9 cellular contexts compared by ENCODE assay signal in the genomic region with DNA sequence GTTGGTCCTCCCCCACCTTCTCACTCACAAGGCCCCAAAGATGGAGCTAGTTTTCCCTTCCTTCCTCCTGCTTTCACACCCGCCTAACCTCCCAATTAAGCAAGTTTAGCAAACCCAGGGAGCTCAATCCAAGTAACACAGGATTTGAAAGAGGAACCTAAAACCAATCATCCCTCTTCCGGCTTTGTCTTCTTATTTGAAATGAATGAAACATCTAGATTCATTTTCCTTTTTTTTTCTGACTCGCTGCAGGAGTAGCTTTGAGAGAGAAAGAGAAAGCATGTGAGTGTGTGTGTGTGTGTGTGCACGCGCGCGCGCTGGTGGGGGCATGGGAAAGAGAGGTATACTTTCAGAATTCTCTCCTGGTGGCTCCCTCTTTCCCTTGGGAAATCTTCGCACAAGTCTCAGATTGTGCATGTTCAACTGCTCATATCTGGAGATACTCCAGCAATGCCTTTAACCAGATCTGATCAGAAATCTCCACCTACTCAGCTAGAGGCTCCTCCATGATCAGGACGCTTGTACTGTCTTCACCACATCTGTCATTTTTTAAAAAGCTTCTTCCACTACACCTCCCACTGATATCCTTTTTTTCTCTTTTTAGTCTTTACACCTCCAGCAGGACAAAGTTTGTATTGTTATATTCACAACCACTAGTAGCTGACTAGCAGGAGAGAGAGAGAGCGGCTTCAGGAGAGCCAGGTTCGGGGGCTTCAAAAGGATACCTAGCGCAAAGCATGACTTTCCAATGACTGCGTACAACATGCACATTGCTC. TPM values are rescaled to one million over a fixed set of nuclear protein-coding genes. Genes with fewer than 3 reads are reported as not detected.
A peak's percentile ranks its signal among the peaks of the same experiment; 100 is the strongest.
DNase-seq lines count a peak whose midpoint lies in the region; ATAC-seq and TF ChIP-seq lines count a peak whose summit lies in the region.
"Had no signal": no experiment of that assay in that cellular context is flagged by ENCODE, and none has a peak within 500 bp of the region (broad histone marks: within the 10 kb centered on the region; RNA-seq: fewer than 3 reads in every experiment).

No MANE protein-coding gene starts in this region.

- POLR2A ChIA-PET in PC-9 (lab: Charles Lee; ENCODE audit: unreplicated experiment) = interaction anchor here (0.7 kb wide), 2 partner anchors 10 to 1699 kb away, joined by 3 read pairs; partner anchors contain the start of gene SRSF7

- no peak for ATAC-seq in HG02970 (IDR thresholded peaks at IDR 0.05; ENCODE audit: low FRiP score, unreplicated experiment)

- H3K9ac ChIP-seq in neural progenitor cell = no peak overlapping the region

- H3K4me1 Mint-ChIP-seq in activated naive CD4-positive, alpha-beta T cell treated with anti-CD3 and anti-CD28 coated beads for 36 hours (ENCODE audit: low read depth) = peaks cover 23% of the 10 kb centered on the region
- peaks cover 19% of the 10 kb centered on the region for H3K4me1 Mint-ChIP-seq in neural progenitor cell

- BruUV-seq in PC-9 (replicated peaks; lab: Mats Ljungman, UMichigan) = no TSS peak

- 0 out of 2 replicates have a peak, but pooled peaks cover 3% of the 10 kb centered on the region for H3K4me1 ChIP-seq in PC-9 (replicated peaks; ENCODE audit: insufficient read depth)
- no peaks in the 10 kb centered on the region for H3K4me1 ChIP-seq in esophagus (ENCODE audit: control insufficient read depth in 2 of 2, insufficient read depth in 2 of 2, low read length in 1 of 2)
- H3K4me1 ChIP-seq in neural progenitor cell = peaks cover 12% of the 10 kb centered on the region

- H4K20me1 ChIP-seq in PC-9 (ENCODE audit: insufficient read depth) (no peaks in the 10 kb centered on the region), neural progenitor cell (ENCODE audit: low read depth) (no peaks in the 10 kb centered on the region)

- H3K9me2 ChIP-seq in PC-9 (ENCODE audit: insufficient read depth) = no peaks in the 10 kb centered on the region

- intact Hi-C loops in activated naive CD4-positive, alpha-beta T cell treated with anti-CD3 and anti-CD28 coated beads for 36 hours (cut with micrococcal nuclease) = loop anchor here (5.0 kb wide), 1 partner anchor 538 kb away; no protein-coding TSS in a partner anchor
- intact Hi-C loops in PC-9 (cut with micrococcal nuclease; ENCODE audit: unreplicated experiment) = loop anchor here (2.0 to 5.0 kb wide), 2 partner anchors 163 to 205 kb away; no protein-coding TSS in a partner anchor

- peak overlapping the region; percentile 77 for H3K4me2 ChIP-seq in PC-9
- H3K4me2 ChIP-seq in neural progenitor cell = peak overlapping the region; percentile 77

- no peak for TF ChIP-seq CTCF in PC-9 (conservative IDR thresholded peaks at IDR 0.05)
- no peak for TF ChIP-seq CTCF in neural progenitor cell (IDR thresholded peaks at IDR 0.05)

- CTCF ChIA-PET in activated naive CD4-positive, alpha-beta T cell treated with anti-CD3 and anti-CD28 coated beads for 36 hours (lab: Charles Lee) = interaction anchor here (0.6 to 1.6 kb wide), 3 partner anchors 13 to 760 kb away, joined by 3 to 7 read pairs (median 4); no protein-coding TSS in a partner anchor
- CTCF ChIA-PET in PC-9 (lab: Charles Lee) = interaction anchor here (0.6 to 0.9 kb wide), 7 partner anchors 26 to 537 kb away, joined by 3 to 4 read pairs (median 3); no protein-coding TSS in a partner anchor

- H3K27ac ChIP-seq in PC-9 = no peak overlapping the region
- peak overlapping the region; percentile 36 to 58 for H3K27ac ChIP-seq in esophagus (ENCODE audit: low read depth in 2 of 2, low read length in 1 of 2)
- H3K27ac ChIP-seq in neural progenitor cell = no peak overlapping the region

- peaks cover 50% of the 10 kb centered on the region for H3K27me3 Mint-ChIP-seq in activated naive CD4-positive, alpha-beta T cell treated with anti-CD3 and anti-CD28 coated beads for 36 hours (ENCODE audit: low read depth)
- peaks cover 6% of the 10 kb centered on the region for H3K27me3 Mint-ChIP-seq in neural progenitor cell (ENCODE audit: insufficient read depth, low read depth)

- H2AFZ ChIP-seq in PC-9 (peak overlapping the region; percentile 89; the same call in 1 of the 2 replicates), neural progenitor cell (replicated peaks) (peak overlapping the region; percentile 23)

- H3K36me3 ChIP-seq in PC-9 (ENCODE audit: low read depth) (no peaks in the 10 kb centered on the region), esophagus (ENCODE audit: control insufficient read depth in 2 of 2, insufficient read depth in 2 of 2, low read length in 1 of 2) (no peaks in the 10 kb centered on the region), neural progenitor cell (no peaks in the 10 kb centered on the region)

- no peak for DNase-seq in activated naive CD4-positive, alpha-beta T cell treated with anti-CD3 and anti-CD28 coated beads for 36 hours
- no peak for DNase-seq in activated naive CD4-positive, alpha-beta T cell treated with anti-CD3 and anti-CD28 coated beads, Interleukin-2, amount 50 U/mL, for 16 hours
- DNase-seq in PC-9 = no peak
- peak; percentile 22 for DNase-seq in neural progenitor cell (ENCODE audit: low spot score)
- DNase-seq in GF-D8 (lab: John Stamatoyannopoulos, UW) = no peak
- no peak for DNase-seq in HuH-7 (ENCODE audit: low spot score)

- H3K9me3 ChIP-seq in PC-9 (ENCODE audit: insufficient read depth, low read depth) = no peaks in the 10 kb centered on the region
- no peaks in the 10 kb centered on the region for H3K9me3 ChIP-seq in esophagus (ENCODE audit: control insufficient read depth in 2 of 2, insufficient read depth in 1 of 2, low read depth in 1 of 2, low read length in 1 of 2)
- H3K9me3 ChIP-seq in neural progenitor cell (ENCODE audit: low read depth) = no peaks in the 10 kb centered on the region

- H3K27ac Mint-ChIP-seq in activated naive CD4-positive, alpha-beta T cell treated with anti-CD3 and anti-CD28 coated beads for 36 hours = no peak overlapping the region
- H3K27ac Mint-ChIP-seq in neural progenitor cell = no peak overlapping the region
- H3K27ac Mint-ChIP-seq: activated naive CD4-positive, alpha-beta T cell treated with anti-CD3 and anti-CD28 coated beads, Interleukin-2, amount 50 U/mL, for 72 hours had no signal

- H3K36me3 Mint-ChIP-seq in activated naive CD4-positive, alpha-beta T cell treated with anti-CD3 and anti-CD28 coated beads for 36 hours (ENCODE audit: low read depth) = peaks cover 4% of the 10 kb centered on the region
- H3K36me3 Mint-ChIP-seq in neural progenitor cell = peaks cover 2% of the 10 kb centered on the region

- H3K27me3 ChIP-seq in PC-9 (ENCODE audit: insufficient read depth, low read depth) (no peaks in the 10 kb centered on the region), esophagus (ENCODE audit: control insufficient read depth in 1 of 2, insufficient read depth in 2 of 2, low read length in 2 of 2) (no peaks in the 10 kb centered on the region), neural progenitor cell (peaks cover 55% of the 10 kb centered on the region)

- 19 to 33% methylated on average over 14 of the region's 14 CpGs for WGBS in esophagus, 2 donors

- H3K9me3 Mint-ChIP-seq in activated naive CD4-positive, alpha-beta T cell treated with anti-CD3 and anti-CD28 coated beads for 36 hours = no peaks in the 10 kb centered on the region
- H3K9me3 Mint-ChIP-seq in neural progenitor cell = no peaks in the 10 kb centered on the region

- H3K4me3 Mint-ChIP-seq in activated naive CD4-positive, alpha-beta T cell treated with anti-CD3 and anti-CD28 coated beads for 36 hours = peak overlapping the region; percentile 78
- H3K4me3 Mint-ChIP-seq in neural progenitor cell = peak overlapping the region; percentile 91

- H3K4me3 ChIP-seq in PC-9 = peak overlapping the region; percentile 65; the same call in 1 of the 2 replicates
- peak overlapping the region in 1 of 2 donors; percentile 53 for H3K4me3 ChIP-seq in esophagus (ENCODE audit: low read depth in 1 of 2, low read length in 2 of 2)
- peak overlapping the region; percentile 57 for H3K4me3 ChIP-seq in neural progenitor cell

- no peaks in the 10 kb centered on the region for H3K79me2 ChIP-seq in PC-9 (ENCODE audit: low read depth)
- no peaks in the 10 kb centered on the region for H3K79me2 ChIP-seq in neural progenitor cell (ENCODE audit: low read depth)

- no peaks in the 10 kb centered on the region for H3F3A ChIP-seq in PC-9 (ENCODE audit: insufficient read depth, low read depth)
- peaks cover 13% of the 10 kb centered on the region for H3F3A ChIP-seq in neural progenitor cell (ENCODE audit: low read depth)

RNA-seq across cellular contexts. Expression of gene SLC8A1, which starts 1.6 kb away (rescaled TPM):
- total RNA-seq in activated naive CD4-positive, alpha-beta T cell treated with anti-CD3 and anti-CD28 coated beads for 36 hours = under 1 TPM; 0.60 to 0.99 TPM
- total RNA-seq in PC-9 (2021) = 6.5 and 13.5 TPM in 2 replicates
- polyA plus RNA-seq in esophagus = under 1 TPM; 0.26 to 0.73 TPM
- 6.5 and 9.6 TPM in 2 replicates for total RNA-seq in neural progenitor cell (ENCODE audit: low replicate concordance)

Comparison
In these comparisons a context has a peak if more than half of its experiments do, and no peak if none do; other contexts are left out.
1. H3K27ac ChIP-seq: peak in esophagus (2 of 2); none in PC-9 (single experiment) and neural progenitor cell (single experiment).